Comparison of ENCODE assay signal across 7 cellular contexts in genomic region chr12:108884116-108885012, GRCh38. TPM values are rescaled to one million over a fixed set of nuclear protein-coding genes. Genes with fewer than 3 reads are reported as not detected.
A peak's percentile ranks its signal among the peaks of the same experiment; 100 is the strongest.
DNase-seq lines count a peak whose midpoint lies in the region; ATAC-seq, FAIRE-seq and TF ChIP-seq lines count a peak whose summit lies in the region.

No MANE protein-coding gene starts in this region.

- H3K27ac ChIP-seq in neural progenitor cell (no peak overlapping the region), aorta (ENCODE audit: low read depth in 1 of 2, low read length in 2 of 2) (no peak overlapping the region)

- H3K4me1 Mint-ChIP-seq in activated CD8-positive, alpha-beta T cell treated with anti-CD3 and anti-CD28 coated beads, Interleukin-2, amount 10 ng/mL, durations not matched to agents 7 days and 5 days (ENCODE audit: low read depth), result no peaks in the 10 kb centered on the region
- H3K4me1 Mint-ChIP-seq in endothelial cell (ENCODE audit: unreplicated experiment) (peaks cover 5% of the 10 kb centered on the region), neural progenitor cell (peaks cover 15% of the 10 kb centered on the region)

- POLR2A ChIA-PET in activated CD8-positive, alpha-beta T cell treated with anti-CD3 and anti-CD28 coated beads, Interleukin-2, amount 10 ng/mL, durations not matched to agents 7 days and 5 days (lab: Charles Lee), result interaction anchor here (0.6 kb wide), 1 partner anchor 13 kb away, joined by 6 read pairs; no protein-coding TSS in a partner anchor

- no peaks in the 10 kb centered on the region for H4K20me1 ChIP-seq in neural progenitor cell (ENCODE audit: low read depth)

- no peak overlapping the region for H3K4me2 ChIP-seq in neural progenitor cell

- 59 to 61% methylated on average over 16 of the region's 16 CpGs for WGBS in aorta, 2 donors

- peak; percentile 75 for ATAC-seq in activated CD8-positive, alpha-beta T cell treated with anti-CD3 and anti-CD28 coated beads, Interleukin-2, amount 10 ng/mL, durations not matched to agents 7 days and 5 days
- ATAC-seq in aorta (ENCODE audit: low FRiP score), result no peak

- H3F3A ChIP-seq in neural progenitor cell (ENCODE audit: low read depth), result no peaks in the 10 kb centered on the region

- H3K4me3 ChIP-seq in neural progenitor cell, result no peak overlapping the region
- no peak overlapping the region for H3K4me3 ChIP-seq in aorta (ENCODE audit: low read length in 2 of 2)

- intact Hi-C loops in aorta (cut with DNase I), result no loop called here

- TF ChIP-seq CTCF in endothelial cell (IDR thresholded peaks at IDR 0.05; ENCODE audit: unreplicated experiment) (peak; percentile 65), neural progenitor cell (IDR thresholded peaks at IDR 0.05) (peak; percentile 62)

- H3K4me1 ChIP-seq in neural progenitor cell, result peaks cover 7% of the 10 kb centered on the region
- H3K4me1 ChIP-seq in aorta (ENCODE audit: control insufficient read depth in 1 of 2, insufficient read depth in 2 of 2, low read length in 2 of 2), result no peaks in the 10 kb centered on the region

- H3K27ac Mint-ChIP-seq in activated CD8-positive, alpha-beta T cell treated with anti-CD3 and anti-CD28 coated beads, Interleukin-2, amount 10 ng/mL, durations not matched to agents 7 days and 5 days, result no peak overlapping the region
- H3K27ac Mint-ChIP-seq in endothelial cell (ENCODE audit: unreplicated experiment) (no peak overlapping the region), neural progenitor cell (no peak overlapping the region)

- H3K27me3 Mint-ChIP-seq in activated CD8-positive, alpha-beta T cell treated with anti-CD3 and anti-CD28 coated beads, Interleukin-2, amount 10 ng/mL, durations not matched to agents 7 days and 5 days (ENCODE audit: low read depth), result peaks cover 5% of the 10 kb centered on the region
- no peaks in the 10 kb centered on the region for H3K27me3 Mint-ChIP-seq in endothelial cell (ENCODE audit: unreplicated experiment)
- H3K27me3 Mint-ChIP-seq in neural progenitor cell (ENCODE audit: insufficient read depth, low read depth), result peaks cover 9% of the 10 kb centered on the region

- no peak overlapping the region for H3K4me3 Mint-ChIP-seq in activated CD8-positive, alpha-beta T cell treated with anti-CD3 and anti-CD28 coated beads, Interleukin-2, amount 10 ng/mL, durations not matched to agents 7 days and 5 days
- no peak overlapping the region for H3K4me3 Mint-ChIP-seq in endothelial cell (ENCODE audit: unreplicated experiment)
- H3K4me3 Mint-ChIP-seq in neural progenitor cell, result no peak overlapping the region

- H3K9me3 ChIP-seq in neural progenitor cell (ENCODE audit: low read depth) (no peaks in the 10 kb centered on the region), aorta (ENCODE audit: control insufficient read depth, low read length) (no peaks in the 10 kb centered on the region)

- FAIRE-seq in GM18507 (lab: Jason Lieb, UNC), result peak; percentile 84

- no peaks in the 10 kb centered on the region for H3K36me3 ChIP-seq in neural progenitor cell
- H3K36me3 ChIP-seq in aorta (ENCODE audit: control insufficient read depth in 1 of 2, insufficient read depth in 2 of 2, low read length in 1 of 2), result no peaks in the 10 kb centered on the region

- H3K79me2 ChIP-seq in neural progenitor cell (ENCODE audit: low read depth), result no peaks in the 10 kb centered on the region

- H2AFZ ChIP-seq in neural progenitor cell (replicated peaks), result no peak overlapping the region

- CTCF ChIA-PET in activated CD8-positive, alpha-beta T cell treated with anti-CD3 and anti-CD28 coated beads, Interleukin-2, amount 10 ng/mL, durations not matched to agents 7 days and 5 days (lab: Charles Lee), result interaction anchor here (0.6 to 3.1 kb wide), 15 partner anchors 9 to 742 kb away, joined by 3 to 16 read pairs (median 4); partner anchors contain the start of gene ALKBH2

- H3K9me3 Mint-ChIP-seq in activated CD8-positive, alpha-beta T cell treated with anti-CD3 and anti-CD28 coated beads, Interleukin-2, amount 10 ng/mL, durations not matched to agents 7 days and 5 days (ENCODE audit: insufficient read depth), result no peaks in the 10 kb centered on the region
- H3K9me3 Mint-ChIP-seq in endothelial cell (ENCODE audit: unreplicated experiment), result no peaks in the 10 kb centered on the region
- H3K9me3 Mint-ChIP-seq in neural progenitor cell, result no peaks in the 10 kb centered on the region

- no peaks in the 10 kb centered on the region for H3K27me3 ChIP-seq in neural progenitor cell
- H3K27me3 ChIP-seq in aorta (ENCODE audit: control insufficient read depth in 1 of 2, insufficient read depth in 2 of 2, low read length in 1 of 2), result no peaks in the 10 kb centered on the region

- DNase-seq in GM18507 (ENCODE audit: extremely low spot score, insufficient read length, low read depth), result peak; percentile 36
- peak; percentile 22 for DNase-seq in NCI-H748 treated with DMSO at 0.1 percent for 48 hours (lab: John Stamatoyannopoulos, UW)
- DNase-seq in activated CD8-positive, alpha-beta T cell treated with anti-CD3 and anti-CD28 coated beads, Interleukin-2, amount 10 ng/mL, durations not matched to agents 7 days and 5 days, result peak; percentile 77
- peak; percentile 56 for DNase-seq in endothelial cell (ENCODE audit: low spot score)
- DNase-seq in neural progenitor cell (ENCODE audit: low spot score), result peak; percentile 44
- peak; percentile 76 to 85 for DNase-seq in aorta
- DNase-seq in NCI-H128 (lab: John Stamatoyannopoulos, UW; ENCODE audit: unreplicated experiment), result no peak

- no peak overlapping the region for H3K9ac ChIP-seq in neural progenitor cell

- no peaks in the 10 kb centered on the region for H3K36me3 Mint-ChIP-seq in activated CD8-positive, alpha-beta T cell treated with anti-CD3 and anti-CD28 coated beads, Interleukin-2, amount 10 ng/mL, durations not matched to agents 7 days and 5 days (ENCODE audit: low read depth)
- H3K36me3 Mint-ChIP-seq in endothelial cell (ENCODE audit: low read depth, unreplicated experiment) (no peaks in the 10 kb centered on the region), neural progenitor cell (no peaks in the 10 kb centered on the region)

RNA-seq across cellular contexts. Expression of gene DAO, which starts 4.5 kb away (rescaled TPM):
- not detected for total RNA-seq in activated CD8-positive, alpha-beta T cell treated with anti-CD3 and anti-CD28 coated beads, Interleukin-2, amount 10 ng/mL, durations not matched to agents 7 days and 5 days
- total RNA-seq in endothelial cell (ENCODE audit: unreplicated experiment) (0.41 TPM), neural progenitor cell (ENCODE audit: low replicate concordance) (not detected in 2 replicates), aorta (not detected)
- polyA plus RNA-seq in aorta, result not detected

RNA-seq across cellular contexts. Expression of gene SSH1, which starts 27.0 kb away (rescaled TPM):
- total RNA-seq in activated CD8-positive, alpha-beta T cell treated with anti-CD3 and anti-CD28 coated beads, Interleukin-2, amount 10 ng/mL, durations not matched to agents 7 days and 5 days, result 10 to 100 TPM; 27.5 to 29.8 TPM
- total RNA-seq in endothelial cell (ENCODE audit: unreplicated experiment), result 67.5 TPM
- total RNA-seq in neural progenitor cell (ENCODE audit: low replicate concordance), result 8.4 and 10.2 TPM in 2 replicates
- 10 to 100 TPM; 60.4 to 61.6 TPM for total RNA-seq in aorta
- 10 to 100 TPM in 1 of 2 donors, 1 to 10 TPM in 1; 5.3 to 10.0 TPM for polyA plus RNA-seq in aorta
